2 cellular contexts compared by ENCODE assay signal in the genomic region with DNA sequence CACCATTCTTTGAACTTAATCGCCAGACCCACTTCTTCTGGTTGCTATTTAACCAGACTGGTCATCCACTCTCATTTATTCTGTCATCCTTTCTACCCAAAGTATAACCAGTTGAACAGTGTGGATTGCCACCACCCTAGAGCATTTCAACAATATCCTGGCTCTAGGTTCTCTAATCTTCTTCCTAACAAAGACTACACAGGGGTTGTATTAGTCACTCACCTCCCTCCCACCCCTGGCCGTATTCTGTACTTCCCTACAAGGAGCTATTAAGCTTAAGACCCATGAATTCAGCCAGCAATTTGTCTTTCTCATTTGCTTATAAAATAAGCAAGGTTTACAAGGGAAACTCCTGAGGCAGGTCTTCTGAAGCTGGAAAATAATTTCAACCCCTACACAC.
TF ChIP-seq lines count a peak whose summit lies in the region.

No MANE protein-coding gene starts in this region.

TF ChIP-seq in HepG2, 621 proteins besides CTCF, POLR2A, EP300 and RAD21:
- no peak for TF ChIP-seq TCF7 (IDR thresholded peaks at IDR 0.05; ENCODE audit: low read depth)
- TF ChIP-seq ZNF792 (CRISPR knock-in tag; IDR thresholded peaks at IDR 0.05): no peak
- no peak for TF ChIP-seq ZNF207 (IDR thresholded peaks at IDR 0.05; ENCODE audit: borderline replicate concordance)
- TF ChIP-seq SMAD1 (CRISPR knock-in tag; IDR thresholded peaks at IDR 0.05; ENCODE audit: borderline replicate concordance, low read depth): no peak
- TF ChIP-seq CENPT (CRISPR knock-in tag; IDR thresholded peaks at IDR 0.05; ENCODE audit: low read depth): no peak
- TF ChIP-seq, protein P1, sequence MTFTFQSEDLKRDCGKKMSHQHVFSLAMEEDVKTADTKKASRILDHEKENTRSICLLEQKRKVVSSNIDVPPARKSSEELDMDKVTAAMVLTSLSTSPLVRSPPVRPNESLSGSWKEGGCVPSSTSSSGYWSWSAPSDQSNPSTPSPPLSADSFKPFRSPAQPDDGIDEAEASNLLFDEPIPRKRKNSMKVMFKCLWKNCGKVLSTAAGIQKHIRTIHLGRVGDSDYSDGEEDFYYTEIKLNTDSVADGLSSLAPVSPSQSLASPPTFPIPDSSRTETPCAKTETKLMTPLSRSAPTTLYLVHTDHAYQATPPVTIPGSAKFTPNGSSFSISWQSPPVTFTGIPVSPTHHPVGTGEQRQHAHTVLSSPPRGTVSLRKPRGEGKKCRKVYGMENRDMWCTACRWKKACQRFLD (CRISPR knock-in tag; IDR thresholded peaks at IDR 0.05; ENCODE audit: borderline replicate concordance): no peak
- no peak for TF ChIP-seq REL (CRISPR knock-in tag; conservative IDR thresholded peaks at IDR 0.05)
- no peak for TF ChIP-seq ZNF598 (CRISPR knock-in tag; IDR thresholded peaks at IDR 0.05; ENCODE audit: borderline replicate concordance)
- TF ChIP-seq SUZ12 (IDR thresholded peaks at IDR 0.05; ENCODE audit: low read depth, low read length): no peak
- TF ChIP-seq, protein P2, sequence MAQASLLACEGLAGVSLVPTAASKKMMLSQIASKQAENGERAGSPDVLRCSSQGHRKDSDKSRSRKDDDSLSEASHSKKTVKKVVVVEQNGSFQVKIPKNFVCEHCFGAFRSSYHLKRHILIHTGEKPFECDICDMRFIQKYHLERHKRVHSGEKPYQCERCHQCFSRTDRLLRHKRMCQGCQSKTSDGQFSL (CRISPR knock-in tag; IDR thresholded peaks at IDR 0.05): no peak

TF ChIP-seq in WTC11, 78 proteins besides CTCF, POLR2A, EP300 and RAD21:
- TF ChIP-seq ZNF671 (CRISPR knock-in tag; IDR thresholded peaks at IDR 0.05) (no peak), JAZF1 (CRISPR knock-in tag; IDR thresholded peaks at IDR 0.05) (no peak), ZNF232 (CRISPR knock-in tag; IDR thresholded peaks at IDR 0.05) (no peak), GTF2I (CRISPR knock-in tag; conservative IDR thresholded peaks at IDR 0.05) (no peak), CBFB (CRISPR knock-in tag; IDR thresholded peaks at IDR 0.05; ENCODE audit: low read depth) (no peak), PRRX2 (CRISPR knock-in tag; IDR thresholded peaks at IDR 0.05) (no peak), TEAD1 (CRISPR knock-in tag; IDR thresholded peaks at IDR 0.05) (no peak)
- TF ChIP-seq, protein P3, sequence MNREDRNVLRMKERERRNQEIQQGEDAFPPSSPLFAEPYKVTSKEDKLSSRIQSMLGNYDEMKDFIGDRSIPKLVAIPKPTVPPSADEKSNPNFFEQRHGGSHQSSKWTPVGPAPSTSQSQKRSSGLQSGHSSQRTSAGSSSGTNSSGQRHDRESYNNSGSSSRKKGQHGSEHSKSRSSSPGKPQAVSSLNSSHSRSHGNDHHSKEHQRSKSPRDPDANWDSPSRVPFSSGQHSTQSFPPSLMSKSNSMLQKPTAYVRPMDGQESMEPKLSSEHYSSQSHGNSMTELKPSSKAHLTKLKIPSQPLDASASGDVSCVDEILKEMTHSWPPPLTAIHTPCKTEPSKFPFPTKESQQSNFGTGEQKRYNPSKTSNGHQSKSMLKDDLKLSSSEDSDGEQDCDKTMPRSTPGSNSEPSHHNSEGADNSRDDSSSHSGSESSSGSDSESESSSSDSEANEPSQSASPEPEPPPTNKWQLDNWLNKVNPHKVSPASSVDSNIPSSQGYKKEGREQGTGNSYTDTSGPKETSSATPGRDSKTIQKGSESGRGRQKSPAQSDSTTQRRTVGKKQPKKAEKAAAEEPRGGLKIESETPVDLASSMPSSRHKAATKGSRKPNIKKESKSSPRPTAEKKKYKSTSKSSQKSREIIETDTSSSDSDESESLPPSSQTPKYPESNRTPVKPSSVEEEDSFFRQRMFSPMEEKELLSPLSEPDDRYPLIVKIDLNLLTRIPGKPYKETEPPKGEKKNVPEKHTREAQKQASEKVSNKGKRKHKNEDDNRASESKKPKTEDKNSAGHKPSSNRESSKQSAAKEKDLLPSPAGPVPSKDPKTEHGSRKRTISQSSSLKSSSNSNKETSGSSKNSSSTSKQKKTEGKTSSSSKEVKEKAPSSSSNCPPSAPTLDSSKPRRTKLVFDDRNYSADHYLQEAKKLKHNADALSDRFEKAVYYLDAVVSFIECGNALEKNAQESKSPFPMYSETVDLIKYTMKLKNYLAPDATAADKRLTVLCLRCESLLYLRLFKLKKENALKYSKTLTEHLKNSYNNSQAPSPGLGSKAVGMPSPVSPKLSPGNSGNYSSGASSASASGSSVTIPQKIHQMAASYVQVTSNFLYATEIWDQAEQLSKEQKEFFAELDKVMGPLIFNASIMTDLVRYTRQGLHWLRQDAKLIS (CRISPR knock-in tag; IDR thresholded peaks at IDR 0.05; ENCODE audit: borderline replicate concordance): no peak
- TF ChIP-seq, protein P4, sequence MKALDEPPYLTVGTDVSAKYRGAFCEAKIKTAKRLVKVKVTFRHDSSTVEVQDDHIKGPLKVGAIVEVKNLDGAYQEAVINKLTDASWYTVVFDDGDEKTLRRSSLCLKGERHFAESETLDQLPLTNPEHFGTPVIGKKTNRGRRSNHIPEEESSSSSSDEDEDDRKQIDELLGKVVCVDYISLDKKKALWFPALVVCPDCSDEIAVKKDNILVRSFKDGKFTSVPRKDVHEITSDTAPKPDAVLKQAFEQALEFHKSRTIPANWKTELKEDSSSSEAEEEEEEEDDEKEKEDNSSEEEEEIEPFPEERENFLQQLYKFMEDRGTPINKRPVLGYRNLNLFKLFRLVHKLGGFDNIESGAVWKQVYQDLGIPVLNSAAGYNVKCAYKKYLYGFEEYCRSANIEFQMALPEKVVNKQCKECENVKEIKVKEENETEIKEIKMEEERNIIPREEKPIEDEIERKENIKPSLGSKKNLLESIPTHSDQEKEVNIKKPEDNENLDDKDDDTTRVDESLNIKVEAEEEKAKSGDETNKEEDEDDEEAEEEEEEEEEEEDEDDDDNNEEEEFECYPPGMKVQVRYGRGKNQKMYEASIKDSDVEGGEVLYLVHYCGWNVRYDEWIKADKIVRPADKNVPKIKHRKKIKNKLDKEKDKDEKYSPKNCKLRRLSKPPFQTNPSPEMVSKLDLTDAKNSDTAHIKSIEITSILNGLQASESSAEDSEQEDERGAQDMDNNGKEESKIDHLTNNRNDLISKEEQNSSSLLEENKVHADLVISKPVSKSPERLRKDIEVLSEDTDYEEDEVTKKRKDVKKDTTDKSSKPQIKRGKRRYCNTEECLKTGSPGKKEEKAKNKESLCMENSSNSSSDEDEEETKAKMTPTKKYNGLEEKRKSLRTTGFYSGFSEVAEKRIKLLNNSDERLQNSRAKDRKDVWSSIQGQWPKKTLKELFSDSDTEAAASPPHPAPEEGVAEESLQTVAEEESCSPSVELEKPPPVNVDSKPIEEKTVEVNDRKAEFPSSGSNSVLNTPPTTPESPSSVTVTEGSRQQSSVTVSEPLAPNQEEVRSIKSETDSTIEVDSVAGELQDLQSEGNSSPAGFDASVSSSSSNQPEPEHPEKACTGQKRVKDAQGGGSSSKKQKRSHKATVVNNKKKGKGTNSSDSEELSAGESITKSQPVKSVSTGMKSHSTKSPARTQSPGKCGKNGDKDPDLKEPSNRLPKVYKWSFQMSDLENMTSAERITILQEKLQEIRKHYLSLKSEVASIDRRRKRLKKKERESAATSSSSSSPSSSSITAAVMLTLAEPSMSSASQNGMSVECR (CRISPR knock-in tag; IDR thresholded peaks at IDR 0.05; ENCODE audit: borderline replicate concordance): no peak
- TF ChIP-seq, protein P5, sequence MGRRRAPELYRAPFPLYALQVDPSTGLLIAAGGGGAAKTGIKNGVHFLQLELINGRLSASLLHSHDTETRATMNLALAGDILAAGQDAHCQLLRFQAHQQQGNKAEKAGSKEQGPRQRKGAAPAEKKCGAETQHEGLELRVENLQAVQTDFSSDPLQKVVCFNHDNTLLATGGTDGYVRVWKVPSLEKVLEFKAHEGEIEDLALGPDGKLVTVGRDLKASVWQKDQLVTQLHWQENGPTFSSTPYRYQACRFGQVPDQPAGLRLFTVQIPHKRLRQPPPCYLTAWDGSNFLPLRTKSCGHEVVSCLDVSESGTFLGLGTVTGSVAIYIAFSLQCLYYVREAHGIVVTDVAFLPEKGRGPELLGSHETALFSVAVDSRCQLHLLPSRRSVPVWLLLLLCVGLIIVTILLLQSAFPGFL (CRISPR knock-in tag; IDR thresholded peaks at IDR 0.05; ENCODE audit: borderline replicate concordance): no peak
- TF ChIP-seq, protein P6, sequence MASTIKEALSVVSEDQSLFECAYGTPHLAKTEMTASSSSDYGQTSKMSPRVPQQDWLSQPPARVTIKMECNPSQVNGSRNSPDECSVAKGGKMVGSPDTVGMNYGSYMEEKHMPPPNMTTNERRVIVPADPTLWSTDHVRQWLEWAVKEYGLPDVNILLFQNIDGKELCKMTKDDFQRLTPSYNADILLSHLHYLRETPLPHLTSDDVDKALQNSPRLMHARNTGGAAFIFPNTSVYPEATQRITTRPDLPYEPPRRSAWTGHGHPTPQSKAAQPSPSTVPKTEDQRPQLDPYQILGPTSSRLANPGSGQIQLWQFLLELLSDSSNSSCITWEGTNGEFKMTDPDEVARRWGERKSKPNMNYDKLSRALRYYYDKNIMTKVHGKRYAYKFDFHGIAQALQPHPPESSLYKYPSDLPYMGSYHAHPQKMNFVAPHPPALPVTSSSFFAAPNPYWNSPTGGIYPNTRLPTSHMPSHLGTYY (CRISPR knock-in tag; IDR thresholded peaks at IDR 0.05): no peak
TF ChIP-seq in WTC11: peak in this region for 0.
